ENCODE assay signal across 1 cellular context in the genomic region with DNA sequence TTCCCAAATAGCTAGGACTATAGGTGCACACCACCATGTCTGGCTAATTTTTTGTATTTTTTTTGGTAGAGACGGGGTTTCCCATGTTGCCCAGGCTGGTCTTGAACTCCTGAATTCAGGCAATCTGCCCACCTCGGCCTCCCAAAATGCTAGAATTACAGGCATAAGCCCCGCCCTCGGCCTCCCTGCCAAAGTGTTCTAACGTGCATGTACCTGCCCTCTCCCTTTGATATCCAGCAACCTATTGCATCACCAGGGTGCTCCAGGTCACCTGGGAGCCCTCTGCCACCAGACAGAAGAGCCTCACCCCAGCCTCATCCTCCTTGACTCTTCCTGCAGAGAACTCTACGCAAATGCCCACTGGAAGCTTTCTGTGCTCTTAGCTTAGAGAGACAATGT.
A peak's percentile ranks its signal among the peaks of the same experiment; 100 is the strongest.
TF ChIP-seq lines count a peak whose summit lies in the region.

No MANE protein-coding gene starts in this region.

TF ChIP-seq in HCT116, 20 proteins besides CTCF, POLR2A, EP300 and RAD21 (continued from another document):
- TF ChIP-seq CBX3 (IDR thresholded peaks at IDR 0.05; ENCODE audit: low read depth) (no peak), ZNF274 (IDR thresholded peaks at IDR 0.05; ENCODE audit: low read depth, low read length) (no peak), SRF (IDR thresholded peaks at IDR 0.05; ENCODE audit: low read depth) (no peak), YY1 (IDR thresholded peaks at IDR 0.05; ENCODE audit: extremely low read depth, insufficient replicate concordance, low read depth, low read length) (no peak), SP1 (IDR thresholded peaks at IDR 0.05; ENCODE audit: low read depth) (no peak), EZH2 (IDR thresholded peaks at IDR 0.05) (no peak), EZH2phosphoT487 (IDR thresholded peaks at IDR 0.05; ENCODE audit: borderline replicate concordance) (no peak), REST (IDR thresholded peaks at IDR 0.05; ENCODE audit: low read depth) (no peak), JUND (IDR thresholded peaks at IDR 0.05) (no peak), ZFX (IDR thresholded peaks at IDR 0.05) (no peak), ELF1 (IDR thresholded peaks at IDR 0.05; ENCODE audit: borderline replicate concordance, low read depth) (no peak)
- TF ChIP-seq, protein P1, sequence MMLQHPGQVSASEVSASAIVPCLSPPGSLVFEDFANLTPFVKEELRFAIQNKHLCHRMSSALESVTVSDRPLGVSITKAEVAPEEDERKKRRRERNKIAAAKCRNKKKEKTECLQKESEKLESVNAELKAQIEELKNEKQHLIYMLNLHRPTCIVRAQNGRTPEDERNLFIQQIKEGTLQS (IDR thresholded peaks at IDR 0.05), result 0 out of 2 replicates have a peak, but pooled peaks have one; percentile 9
